In genomic region chr12:50637870-50638481, GRCh38 we compare ENCODE assay signal across 8 cellular contexts.
A peak's percentile ranks its signal among the peaks of the same experiment; 100 is the strongest.
DNase-seq lines count a peak whose midpoint lies in the region; ATAC-seq and TF ChIP-seq lines count a peak whose summit lies in the region.

No MANE protein-coding gene starts in this region.

- H3K4me3 ChIP-seq in AG04449 (ENCODE audit: low read depth, low read length), result no peak overlapping the region

- DNase-seq in AG04449 (ENCODE audit: low read depth, low spot score) (no peak), GM04504 (ENCODE audit: low read depth) (peak; percentile 31), NCI-H2171 (lab: John Stamatoyannopoulos, UW) (peak; percentile 15), amniotic stem cell (lab: John Stamatoyannopoulos, UW) (peak; percentile 45), hepatic stellate cell (ENCODE audit: low spot score) (peak; percentile 40), superior temporal gyrus (ENCODE audit: extremely low spot score) (peak; percentile 91)

- POLR2A ChIA-PET in AG04449 (lab: Yijun Ruan, JAX), result no interaction called here

- ATAC-seq in HG03045 (IDR thresholded peaks at IDR 0.05; ENCODE audit: unreplicated experiment), result no peak
- no peak for ATAC-seq in GM18873 (IDR thresholded peaks at IDR 0.05; ENCODE audit: low FRiP score, unreplicated experiment)

- TF ChIP-seq CTCF in AG04449 (IDR thresholded peaks at IDR 0.05; ENCODE audit: insufficient read depth, low read length, missing control alignments), result peak; percentile 7

- CTCF ChIA-PET in AG04449 (lab: Yijun Ruan, JAX), result interaction anchor here (0.7 to 11.0 kb wide), 29 partner anchors 9 to 184 kb away, joined by 3 to 215 read pairs (median 5); partner anchors contain the start of gene DIP2B
